14 cellular contexts compared by ENCODE assay signal in genomic region chr5:118208031-118208453, GRCh38.
A peak's percentile ranks its signal among the peaks of the same experiment; 100 is the strongest.
DNase-seq lines count a peak whose midpoint lies in the region; ATAC-seq, FAIRE-seq and TF ChIP-seq lines count a peak whose summit lies in the region.
"Had no signal": no experiment of that assay in that cellular context is flagged by ENCODE, and none has a peak within 500 bp of the region (broad histone marks: within the 10 kb centered on the region; RNA-seq: fewer than 3 reads in every experiment).

No MANE protein-coding gene starts in this region.

- FAIRE-seq in kidney (lab: Jason Lieb, UNC) = no peak
- FAIRE-seq: A549, H1 had no signal

- DNase-seq in right cardiac atrium (peak in 2 of 3 donors; percentile 36 to 38), left ventricle myocardium inferior (no peak), kidney (peak; percentile 61), spleen (peak; percentile 68), omental fat pad (ENCODE audit: low spot score) (no peak), DMS153 treated with DMSO at 0.1 percent for 48 hours (lab: John Stamatoyannopoulos, UW; ENCODE audit: unreplicated experiment) (no peak)
- DNase-seq: BE2C, GF-D8, IMR-90 had no signal

- no peak overlapping the region for H3K9ac ChIP-seq in kidney (ENCODE audit: low read length in 2 of 2)

- no peaks in the 10 kb centered on the region for H3K9me3 ChIP-seq in right cardiac atrium (ENCODE audit: control insufficient read depth, low read length)
- H3K9me3 ChIP-seq in left ventricle myocardium inferior (replicated peaks) = peaks cover 29% of the 10 kb centered on the region
- H3K9me3 ChIP-seq in kidney (ENCODE audit: control insufficient read depth in 1 of 2, low read length in 2 of 2) = peaks cover 2 to 18% of the 10 kb centered on the region in 2 donors
- H3K9me3 ChIP-seq in spleen = peaks cover 0 to 43% (median 35%) of the 10 kb centered on the region in 8 donors
- H3K9me3 ChIP-seq: A549, BE2C, HAP-1 had no signal

- H3K4me3 ChIP-seq in right cardiac atrium (ENCODE audit: low read length) = no peak overlapping the region
- H3K4me3 ChIP-seq in left ventricle myocardium inferior = no peak overlapping the region
- H3K4me3 ChIP-seq in kidney (ENCODE audit: low read length in 2 of 2) = no peak overlapping the region
- no peak overlapping the region for H3K4me3 ChIP-seq in spleen
- H3K4me3 ChIP-seq: A549, HAP-1 had no signal

- no peaks in the 10 kb centered on the region for H3K4me1 ChIP-seq in right cardiac atrium (ENCODE audit: control insufficient read depth, insufficient read depth, low read length)
- no peaks in the 10 kb centered on the region for H3K4me1 ChIP-seq in left ventricle myocardium inferior
- no peaks in the 10 kb centered on the region for H3K4me1 ChIP-seq in kidney (ENCODE audit: control insufficient read depth in 1 of 2, insufficient read depth in 1 of 2, low read depth in 1 of 2, low read length in 2 of 2)
- no peaks in the 10 kb centered on the region for H3K4me1 ChIP-seq in spleen
- H3K4me1 ChIP-seq: A549, BE2C had no signal

- H3K27ac ChIP-seq in right cardiac atrium (ENCODE audit: low read length) (no peak overlapping the region), left ventricle myocardium inferior (replicated peaks) (no peak overlapping the region), kidney (ENCODE audit: low read depth in 2 of 2, low read length in 2 of 2) (no peak overlapping the region), spleen (no peak overlapping the region)
- H3K27ac ChIP-seq: A549, C4-2B, HL-60 had no signal

- TF ChIP-seq CTCF in left ventricle myocardium inferior (IDR thresholded peaks at IDR 0.05; ENCODE audit: borderline replicate concordance) (no peak), kidney (IDR thresholded peaks at IDR 0.05; ENCODE audit: borderline replicate concordance, extremely low read depth, insufficient read depth) (no peak), spleen (IDR thresholded peaks at IDR 0.05 in 8 of 11, conservative IDR thresholded peaks at IDR 0.05 in 3 of 11) (no peak), omental fat pad (IDR thresholded peaks at IDR 0.05) (no peak)

- WGBS in right cardiac atrium = 93% methylated on average over 23 of the region's 23 CpGs
- 93 to 98% (median 95%) methylated on average over 6 to 23 of the region's 23 CpGs for WGBS in spleen, 5 donors

- TF ChIP-seq POLR2A in spleen (IDR thresholded peaks at IDR 0.05) = no peak

- no peaks in the 10 kb centered on the region for H3K27me3 ChIP-seq in right cardiac atrium (ENCODE audit: control insufficient read depth, insufficient read depth)
- H3K27me3 ChIP-seq in left ventricle myocardium inferior (ENCODE audit: low read depth) = no peaks in the 10 kb centered on the region
- H3K27me3 ChIP-seq in spleen (replicated peaks in 1 of 7) = no peaks in the 10 kb centered on the region
- H3K27me3 ChIP-seq: BE2C had no signal

- H3K36me3 ChIP-seq in left ventricle myocardium inferior (no peaks in the 10 kb centered on the region), kidney (ENCODE audit: control insufficient read depth in 1 of 2, insufficient read depth in 2 of 2, low read length in 2 of 2) (no peaks in the 10 kb centered on the region), spleen (no peaks in the 10 kb centered on the region)
- H3K36me3 ChIP-seq: BE2C, HAP-1 had no signal

- intact Hi-C loops in right cardiac atrium (cut with DNase I) = no loop called here
- intact Hi-C loops in left ventricle myocardium inferior (cut with micrococcal nuclease) = no loop called here
- intact Hi-C loops in kidney (cut with DNase I) = no loop called here
- intact Hi-C loops in spleen (cut with DNase I; ENCODE audit: low total_unique reads) = no loop called here

- ATAC-seq in right cardiac atrium (peak in 1 of 2 donors; percentile 33), omental fat pad (ENCODE audit: low FRiP score) (no peak)
- ATAC-seq: A549 had no signal

Comparison
In these comparisons a context has a peak if more than half of its experiments do, and no peak if none do; other contexts are left out.
1. DNase-seq: peak in right cardiac atrium (2 of 3), kidney (single experiment) and spleen (single experiment); none in left ventricle myocardium inferior (single experiment), omental fat pad (single experiment) and DMS153 treated with DMSO at 0.1 percent for 48 hours (single experiment).